In genomic region chr10:30529373-30529998, GRCh38 we compare ENCODE assay signal across 8 cellular contexts.
DNase-seq lines count a peak whose midpoint lies in the region; ATAC-seq and TF ChIP-seq lines count a peak whose summit lies in the region.

No MANE protein-coding gene starts in this region.

- peak overlapping the region in 15 of 21 experiments; percentile 12 to 82 (median 67) for H3K27ac ChIP-seq in skin epidermis

- ATAC-seq in GM19351 (IDR thresholded peaks at IDR 0.05; ENCODE audit: unreplicated experiment) (peak; percentile 75), HG03442 (IDR thresholded peaks at IDR 0.05; ENCODE audit: unreplicated experiment) (peak; percentile 66)

- TF ChIP-seq CTCF in HFFc6 (IDR thresholded peaks at IDR 0.05), result no peak

- no peaks in the 10 kb centered on the region for H3K36me3 Mint-ChIP-seq in HFFc6 (ENCODE audit: low read depth)

- DNase-seq in activated CD4-positive, alpha-beta T cell treated with anti-CD3 and anti-CD28 coated beads for 1 hour, result peak; percentile 58
- DNase-seq in effector CD4-positive, alpha-beta T cell, result peak; percentile 64
- DNase-seq in 8988T (no peak), NCI-H146 treated with DMSO at 0.1 percent for 48 hours (lab: John Stamatoyannopoulos, UW; ENCODE audit: unreplicated experiment) (no peak), HFFc6 (no peak)

- no peak overlapping the region for H3K4me3 Mint-ChIP-seq in HFFc6

- peaks cover 5% of the 10 kb centered on the region for H3K4me1 Mint-ChIP-seq in HFFc6 (ENCODE audit: low read depth)

- H3K27me3 Mint-ChIP-seq in HFFc6 (ENCODE audit: insufficient read depth), result peaks cover 5% of the 10 kb centered on the region

- no peak overlapping the region for H3K27ac Mint-ChIP-seq in HFFc6

- H3K9me3 Mint-ChIP-seq in HFFc6, result no peaks in the 10 kb centered on the region

- H3K4me3 ChIP-seq in skin epidermis, result peak overlapping the region in 4 of 7 experiments; percentile 1 to 14 (median 8)

Comparison
In these comparisons a context has a peak if more than half of its experiments do, and no peak if none do; other contexts are left out.
1. DNase-seq: peak in activated CD4-positive, alpha-beta T cell treated with anti-CD3 and anti-CD28 coated beads for 1 hour (single experiment) and effector CD4-positive, alpha-beta T cell (single experiment); none in 8988T (single experiment), NCI-H146 treated with DMSO at 0.1 percent for 48 hours (single experiment) and HFFc6 (single experiment).